In the genomic region with DNA sequence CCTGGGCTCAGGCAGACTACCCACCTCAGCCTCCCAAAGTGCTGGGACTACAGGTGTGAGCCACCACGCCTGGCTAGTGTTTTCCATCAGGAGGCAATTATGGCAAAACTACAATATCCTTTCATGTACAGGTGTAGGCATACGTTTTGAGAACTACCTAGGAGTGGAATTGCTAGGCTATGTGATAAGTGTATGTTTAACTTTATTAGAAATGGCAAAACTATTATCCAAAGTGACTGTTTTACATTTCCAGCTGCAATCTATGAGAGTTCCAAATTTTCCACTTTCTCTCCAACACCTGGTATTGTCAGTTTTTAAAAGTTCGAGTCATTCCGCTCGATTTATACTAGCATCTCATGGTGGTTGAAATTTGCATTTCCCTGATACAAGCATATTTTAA, we compare ENCODE assay signal across 24 cellular contexts.
"Had no signal": no experiment of that assay in that cellular context is flagged by ENCODE, and none has a peak within 500 bp of the region (broad histone marks: within the 10 kb centered on the region; RNA-seq: fewer than 3 reads in every experiment).

No MANE protein-coding gene starts in this region.

- ATAC-seq: effector memory CD8-positive, alpha-beta T cell; esophagus mucosa; foreskin keratinocyte; gastrocnemius medialis; gastroesophageal sphincter; heart left ventricle; heart right ventricle had no signal

- H3K36me3 ChIP-seq: colonic mucosa, gastrocnemius medialis, gastroesophageal sphincter had no signal

- H3K4me3 ChIP-seq: colonic mucosa, coronary artery, dorsolateral prefrontal cortex, esophagus muscularis mucosa, esophagus squamous epithelium, gastrocnemius medialis, gastroesophageal sphincter, heart left ventricle, heart right ventricle had no signal

- H3K27ac ChIP-seq: colonic mucosa, coronary artery, dorsolateral prefrontal cortex, epithelial cell of prostate, esophagus muscularis mucosa, esophagus squamous epithelium, foreskin keratinocyte, gastrocnemius medialis, gastroesophageal sphincter, heart left ventricle, heart right ventricle had no signal

- H3K9me3 ChIP-seq: colonic mucosa, esophagus muscularis mucosa, esophagus squamous epithelium, gastrocnemius medialis, gastroesophageal sphincter, heart left ventricle, heart right ventricle had no signal

- H3K4me1 ChIP-seq: colonic mucosa, esophagus squamous epithelium, foreskin keratinocyte had no signal

- DNase-seq: colonic mucosa; cortex of kidney; dermis blood vessel endothelial cell; dorsolateral prefrontal cortex; effector CD4-positive, alpha-beta T cell; effector CD8-positive, alpha-beta T cell; effector memory CD4-positive, alpha-beta T cell; effector memory CD8-positive, alpha-beta T cell; endodermal cell; erythroblast; esophagus squamous epithelium; foreskin fibroblast; foreskin keratinocyte; foreskin melanocyte; gastrocnemius medialis; glutamatergic neuron; head of caudate nucleus; heart left ventricle; heart right ventricle had no signal
